ENCODE assay signal across 1 cellular context in the genomic region with DNA sequence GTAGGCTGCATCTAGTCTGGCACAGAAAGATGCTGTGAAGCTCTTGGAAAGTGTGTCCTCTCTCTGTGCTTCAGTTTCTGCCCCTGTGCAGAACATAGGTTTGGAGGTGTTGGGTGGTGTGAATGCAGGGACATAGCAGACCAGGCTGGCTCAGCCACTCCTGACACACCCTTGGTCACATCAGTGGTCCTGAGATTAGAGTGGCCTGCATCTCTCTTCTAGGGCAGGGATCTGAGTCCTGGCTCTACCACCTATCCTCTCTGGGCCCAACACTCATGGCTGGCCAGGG.
TF ChIP-seq lines count a peak whose summit lies in the region.

No MANE protein-coding gene starts in this region.

TF ChIP-seq in HepG2, 621 proteins besides CTCF, POLR2A, EP300 and RAD21 (continued from another document):
- TF ChIP-seq, protein P1, sequence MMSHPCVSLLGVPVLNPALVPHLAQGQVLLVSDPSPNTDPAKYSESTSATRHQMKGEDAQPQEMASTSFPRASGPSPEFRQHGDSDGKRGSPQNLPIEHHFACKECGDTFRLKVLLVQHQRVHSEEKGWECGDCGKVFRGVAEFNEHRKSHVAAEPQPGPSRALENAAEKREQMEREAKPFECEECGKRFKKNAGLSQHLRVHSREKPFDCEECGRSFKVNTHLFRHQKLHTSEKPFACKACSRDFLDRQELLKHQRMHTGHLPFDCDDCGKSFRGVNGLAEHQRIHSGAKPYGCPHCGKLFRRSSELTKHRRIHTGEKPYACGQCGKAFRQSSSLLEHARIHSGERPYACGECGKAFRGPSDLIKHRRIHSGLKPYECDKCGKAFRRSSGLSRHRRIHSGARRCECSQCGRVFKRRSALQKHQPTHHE (CRISPR knock-in tag; IDR thresholded peaks at IDR 0.05; ENCODE audit: borderline replicate concordance): no peak
- TF ChIP-seq POLR2G (IDR thresholded peaks at IDR 0.05; ENCODE audit: low read depth, low read length) (no peak), RCOR2 (CRISPR knock-in tag; IDR thresholded peaks at IDR 0.05) (no peak), MATR3 (CRISPR knock-in tag; IDR thresholded peaks at IDR 0.05) (no peak), FIP1L1 (IDR thresholded peaks at IDR 0.05; ENCODE audit: borderline replicate concordance, insufficient read depth, low read depth, low read length) (no peak), DMAP1 (CRISPR knock-in tag; IDR thresholded peaks at IDR 0.05) (no peak), RFX3 (CRISPR knock-in tag; IDR thresholded peaks at IDR 0.05) (no peak), ZNF567 (CRISPR knock-in tag; IDR thresholded peaks at IDR 0.05; ENCODE audit: borderline replicate concordance) (no peak), CREB1 (IDR thresholded peaks at IDR 0.05) (no peak), CREB1 (CRISPR knock-in tag; IDR thresholded peaks at IDR 0.05) (no peak), ZNF460 (CRISPR knock-in tag; IDR thresholded peaks at IDR 0.05; ENCODE audit: borderline replicate concordance) (no peak), ZNF577 (CRISPR knock-in tag; IDR thresholded peaks at IDR 0.05; ENCODE audit: borderline replicate concordance, low read depth) (no peak), ARHGAP35 (CRISPR knock-in tag; IDR thresholded peaks at IDR 0.05; ENCODE audit: borderline replicate concordance) (no peak), MYC (CRISPR knock-in tag; IDR thresholded peaks at IDR 0.05; ENCODE audit: borderline replicate concordance) (0 out of 2 replicates have a peak, but pooled peaks have one; percentile 13), HNRNPUL1 (IDR thresholded peaks at IDR 0.05; ENCODE audit: low read depth, low read length) (no peak), THYN1 (CRISPR knock-in tag; IDR thresholded peaks at IDR 0.05; ENCODE audit: borderline replicate concordance, low read depth) (no peak), SKI (IDR thresholded peaks at IDR 0.05; ENCODE audit: partially characterized antibody) (no peak), ZFP36L1 (CRISPR knock-in tag; IDR thresholded peaks at IDR 0.05) (no peak), ZNF746 (CRISPR knock-in tag; IDR thresholded peaks at IDR 0.05) (no peak), ZNF180 (CRISPR knock-in tag; IDR thresholded peaks at IDR 0.05; ENCODE audit: borderline replicate concordance, low read depth) (no peak), NR2F2 (IDR thresholded peaks at IDR 0.05; ENCODE audit: borderline replicate concordance, low read depth) (no peak), TEAD3 (CRISPR knock-in tag; optimal IDR thresholded peaks at IDR 0.05; ENCODE audit: borderline replicate concordance) (peak; percentile 21)
- TF ChIP-seq, protein P2, sequence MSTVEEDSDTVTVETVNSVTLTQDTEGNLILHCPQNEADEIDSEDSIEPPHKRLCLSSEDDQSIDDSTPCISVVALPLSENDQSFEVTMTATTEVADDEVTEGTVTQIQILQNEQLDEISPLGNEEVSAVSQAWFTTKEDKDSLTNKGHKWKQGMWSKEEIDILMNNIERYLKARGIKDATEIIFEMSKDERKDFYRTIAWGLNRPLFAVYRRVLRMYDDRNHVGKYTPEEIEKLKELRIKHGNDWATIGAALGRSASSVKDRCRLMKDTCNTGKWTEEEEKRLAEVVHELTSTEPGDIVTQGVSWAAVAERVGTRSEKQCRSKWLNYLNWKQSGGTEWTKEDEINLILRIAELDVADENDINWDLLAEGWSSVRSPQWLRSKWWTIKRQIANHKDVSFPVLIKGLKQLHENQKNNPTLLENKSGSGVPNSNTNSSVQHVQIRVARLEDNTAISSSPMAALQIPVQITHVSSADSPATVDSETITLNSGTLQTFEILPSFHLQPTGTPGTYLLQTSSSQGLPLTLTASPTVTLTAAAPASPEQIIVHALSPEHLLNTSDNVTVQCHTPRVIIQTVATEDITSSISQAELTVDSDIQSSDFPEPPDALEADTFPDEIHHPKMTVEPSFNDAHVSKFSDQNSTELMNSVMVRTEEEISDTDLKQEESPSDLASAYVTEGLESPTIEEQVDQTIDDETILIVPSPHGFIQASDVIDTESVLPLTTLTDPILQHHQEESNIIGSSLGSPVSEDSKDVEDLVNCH (CRISPR knock-in tag; IDR thresholded peaks at IDR 0.05): no peak
- TF ChIP-seq, protein P3, sequence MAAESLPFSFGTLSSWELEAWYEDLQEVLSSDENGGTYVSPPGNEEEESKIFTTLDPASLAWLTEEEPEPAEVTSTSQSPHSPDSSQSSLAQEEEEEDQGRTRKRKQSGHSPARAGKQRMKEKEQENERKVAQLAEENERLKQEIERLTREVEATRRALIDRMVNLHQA (CRISPR knock-in tag; IDR thresholded peaks at IDR 0.05): no peak
- TF ChIP-seq, protein P4, sequence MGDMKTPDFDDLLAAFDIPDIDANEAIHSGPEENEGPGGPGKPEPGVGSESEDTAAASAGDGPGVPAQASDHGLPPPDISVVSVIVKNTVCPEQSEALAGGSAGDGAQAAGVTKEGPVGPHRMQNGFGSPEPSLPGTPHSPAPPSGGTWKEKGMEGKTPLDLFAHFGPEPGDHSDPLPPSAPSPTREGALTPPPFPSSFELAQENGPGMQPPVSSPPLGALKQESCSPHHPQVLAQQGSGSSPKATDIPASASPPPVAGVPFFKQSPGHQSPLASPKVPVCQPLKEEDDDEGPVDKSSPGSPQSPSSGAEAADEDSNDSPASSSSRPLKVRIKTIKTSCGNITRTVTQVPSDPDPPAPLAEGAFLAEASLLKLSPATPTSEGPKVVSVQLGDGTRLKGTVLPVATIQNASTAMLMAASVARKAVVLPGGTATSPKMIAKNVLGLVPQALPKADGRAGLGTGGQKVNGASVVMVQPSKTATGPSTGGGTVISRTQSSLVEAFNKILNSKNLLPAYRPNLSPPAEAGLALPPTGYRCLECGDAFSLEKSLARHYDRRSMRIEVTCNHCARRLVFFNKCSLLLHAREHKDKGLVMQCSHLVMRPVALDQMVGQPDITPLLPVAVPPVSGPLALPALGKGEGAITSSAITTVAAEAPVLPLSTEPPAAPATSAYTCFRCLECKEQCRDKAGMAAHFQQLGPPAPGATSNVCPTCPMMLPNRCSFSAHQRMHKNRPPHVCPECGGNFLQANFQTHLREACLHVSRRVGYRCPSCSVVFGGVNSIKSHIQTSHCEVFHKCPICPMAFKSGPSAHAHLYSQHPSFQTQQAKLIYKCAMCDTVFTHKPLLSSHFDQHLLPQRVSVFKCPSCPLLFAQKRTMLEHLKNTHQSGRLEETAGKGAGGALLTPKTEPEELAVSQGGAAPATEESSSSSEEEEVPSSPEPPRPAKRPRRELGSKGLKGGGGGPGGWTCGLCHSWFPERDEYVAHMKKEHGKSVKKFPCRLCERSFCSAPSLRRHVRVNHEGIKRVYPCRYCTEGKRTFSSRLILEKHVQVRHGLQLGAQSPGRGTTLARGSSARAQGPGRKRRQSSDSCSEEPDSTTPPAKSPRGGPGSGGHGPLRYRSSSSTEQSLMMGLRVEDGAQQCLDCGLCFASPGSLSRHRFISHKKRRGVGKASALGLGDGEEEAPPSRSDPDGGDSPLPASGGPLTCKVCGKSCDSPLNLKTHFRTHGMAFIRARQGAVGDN (CRISPR knock-in tag; IDR thresholded peaks at IDR 0.05): peak; percentile 28; the same call in 1 of the 2 replicates
- TF ChIP-seq, protein P5, sequence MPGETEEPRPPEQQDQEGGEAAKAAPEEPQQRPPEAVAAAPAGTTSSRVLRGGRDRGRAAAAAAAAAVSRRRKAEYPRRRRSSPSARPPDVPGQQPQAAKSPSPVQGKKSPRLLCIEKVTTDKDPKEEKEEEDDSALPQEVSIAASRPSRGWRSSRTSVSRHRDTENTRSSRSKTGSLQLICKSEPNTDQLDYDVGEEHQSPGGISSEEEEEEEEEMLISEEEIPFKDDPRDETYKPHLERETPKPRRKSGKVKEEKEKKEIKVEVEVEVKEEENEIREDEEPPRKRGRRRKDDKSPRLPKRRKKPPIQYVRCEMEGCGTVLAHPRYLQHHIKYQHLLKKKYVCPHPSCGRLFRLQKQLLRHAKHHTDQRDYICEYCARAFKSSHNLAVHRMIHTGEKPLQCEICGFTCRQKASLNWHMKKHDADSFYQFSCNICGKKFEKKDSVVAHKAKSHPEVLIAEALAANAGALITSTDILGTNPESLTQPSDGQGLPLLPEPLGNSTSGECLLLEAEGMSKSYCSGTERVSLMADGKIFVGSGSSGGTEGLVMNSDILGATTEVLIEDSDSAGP (CRISPR knock-in tag; IDR thresholded peaks at IDR 0.05; ENCODE audit: borderline replicate concordance): 0 out of 2 replicates have a peak, but pooled peaks have one; percentile 7
- TF ChIP-seq, protein P6, sequence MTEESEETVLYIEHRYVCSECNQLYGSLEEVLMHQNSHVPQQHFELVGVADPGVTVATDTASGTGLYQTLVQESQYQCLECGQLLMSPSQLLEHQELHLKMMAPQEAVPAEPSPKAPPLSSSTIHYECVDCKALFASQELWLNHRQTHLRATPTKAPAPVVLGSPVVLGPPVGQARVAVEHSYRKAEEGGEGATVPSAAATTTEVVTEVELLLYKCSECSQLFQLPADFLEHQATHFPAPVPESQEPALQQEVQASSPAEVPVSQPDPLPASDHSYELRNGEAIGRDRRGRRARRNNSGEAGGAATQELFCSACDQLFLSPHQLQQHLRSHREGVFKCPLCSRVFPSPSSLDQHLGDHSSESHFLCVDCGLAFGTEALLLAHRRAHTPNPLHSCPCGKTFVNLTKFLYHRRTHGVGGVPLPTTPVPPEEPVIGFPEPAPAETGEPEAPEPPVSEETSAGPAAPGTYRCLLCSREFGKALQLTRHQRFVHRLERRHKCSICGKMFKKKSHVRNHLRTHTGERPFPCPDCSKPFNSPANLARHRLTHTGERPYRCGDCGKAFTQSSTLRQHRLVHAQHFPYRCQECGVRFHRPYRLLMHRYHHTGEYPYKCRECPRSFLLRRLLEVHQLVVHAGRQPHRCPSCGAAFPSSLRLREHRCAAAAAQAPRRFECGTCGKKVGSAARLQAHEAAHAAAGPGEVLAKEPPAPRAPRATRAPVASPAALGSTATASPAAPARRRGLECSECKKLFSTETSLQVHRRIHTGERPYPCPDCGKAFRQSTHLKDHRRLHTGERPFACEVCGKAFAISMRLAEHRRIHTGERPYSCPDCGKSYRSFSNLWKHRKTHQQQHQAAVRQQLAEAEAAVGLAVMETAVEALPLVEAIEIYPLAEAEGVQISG (CRISPR knock-in tag; IDR thresholded peaks at IDR 0.05): peak; percentile 24; the same call in 1 of the 2 replicates
- TF ChIP-seq, protein P7, sequence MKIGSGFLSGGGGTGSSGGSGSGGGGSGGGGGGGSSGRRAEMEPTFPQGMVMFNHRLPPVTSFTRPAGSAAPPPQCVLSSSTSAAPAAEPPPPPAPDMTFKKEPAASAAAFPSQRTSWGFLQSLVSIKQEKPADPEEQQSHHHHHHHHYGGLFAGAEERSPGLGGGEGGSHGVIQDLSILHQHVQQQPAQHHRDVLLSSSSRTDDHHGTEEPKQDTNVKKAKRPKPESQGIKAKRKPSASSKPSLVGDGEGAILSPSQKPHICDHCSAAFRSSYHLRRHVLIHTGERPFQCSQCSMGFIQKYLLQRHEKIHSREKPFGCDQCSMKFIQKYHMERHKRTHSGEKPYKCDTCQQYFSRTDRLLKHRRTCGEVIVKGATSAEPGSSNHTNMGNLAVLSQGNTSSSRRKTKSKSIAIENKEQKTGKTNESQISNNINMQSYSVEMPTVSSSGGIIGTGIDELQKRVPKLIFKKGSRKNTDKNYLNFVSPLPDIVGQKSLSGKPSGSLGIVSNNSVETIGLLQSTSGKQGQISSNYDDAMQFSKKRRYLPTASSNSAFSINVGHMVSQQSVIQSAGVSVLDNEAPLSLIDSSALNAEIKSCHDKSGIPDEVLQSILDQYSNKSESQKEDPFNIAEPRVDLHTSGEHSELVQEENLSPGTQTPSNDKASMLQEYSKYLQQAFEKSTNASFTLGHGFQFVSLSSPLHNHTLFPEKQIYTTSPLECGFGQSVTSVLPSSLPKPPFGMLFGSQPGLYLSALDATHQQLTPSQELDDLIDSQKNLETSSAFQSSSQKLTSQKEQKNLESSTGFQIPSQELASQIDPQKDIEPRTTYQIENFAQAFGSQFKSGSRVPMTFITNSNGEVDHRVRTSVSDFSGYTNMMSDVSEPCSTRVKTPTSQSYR (CRISPR knock-in tag; IDR thresholded peaks at IDR 0.05; ENCODE audit: borderline replicate concordance): no peak
